19 cellular contexts compared by ENCODE assay signal in genomic region chr3:114427407-114428172, GRCh38.
DNase-seq lines count a peak whose midpoint lies in the region; ATAC-seq and TF ChIP-seq lines count a peak whose summit lies in the region.
"Had no signal": no experiment of that assay in that cellular context is flagged by ENCODE, and none has a peak within 500 bp of the region (broad histone marks: within the 10 kb centered on the region; RNA-seq: fewer than 3 reads in every experiment).

No MANE protein-coding gene starts in this region.

- peak overlapping the region; percentile 90 for H3K27ac Mint-ChIP-seq in activated B cell treated with CpG ODN at 0.5 μM for 24 hours
- H3K27ac Mint-ChIP-seq: CD4-positive, CD25-positive, alpha-beta regulatory T cell; T-helper 2 cell treated with Interferon-gamma antibody and Interleukin-4, amounts not matched to agents 5 μg/mL and 100 μg/mL, for 36 hours had no signal

- CTCF ChIA-PET in activated B cell treated with CpG ODN at 0.5 μM for 24 hours (lab: Charles Lee) = interaction anchor here (1.0 to 1.3 kb wide), 4 partner anchors 9 to 47 kb away, joined by 3 to 7 read pairs (median 3); no protein-coding TSS in a partner anchor

- no peak for TF ChIP-seq CTCF in activated B cell treated with CpG ODN at 0.5 μM for 24 hours (IDR thresholded peaks at IDR 0.05)

- no peaks in the 10 kb centered on the region for H3K27me3 Mint-ChIP-seq in activated B cell treated with CpG ODN at 0.5 μM for 24 hours

- H3K9me3 Mint-ChIP-seq in activated B cell treated with CpG ODN at 0.5 μM for 24 hours = no peaks in the 10 kb centered on the region
- H3K9me3 Mint-ChIP-seq: CD4-positive, CD25-positive, alpha-beta regulatory T cell; T-helper 2 cell treated with Interferon-gamma antibody and Interleukin-4, amounts not matched to agents 5 μg/mL and 100 μg/mL, for 36 hours had no signal

- H3K4me3 Mint-ChIP-seq in activated B cell treated with CpG ODN at 0.5 μM for 24 hours = peak overlapping the region; percentile 55
- H3K4me3 Mint-ChIP-seq: CD4-positive, CD25-positive, alpha-beta regulatory T cell; neural crest cell; T-helper 2 cell treated with Interferon-gamma antibody and Interleukin-4, amounts not matched to agents 5 μg/mL and 100 μg/mL, for 36 hours had no signal

- peaks cover 51% of the 10 kb centered on the region for H3K4me1 Mint-ChIP-seq in activated B cell treated with CpG ODN at 0.5 μM for 24 hours

- DNase-seq in activated B cell treated with CpG ODN at 0.5 μM for 24 hours (no peak), medulla oblongata (ENCODE audit: extremely low spot score) (no peak)
- no peak for DNase-seq in central memory CD4-positive, alpha-beta T cell
- DNase-seq: CD4-positive, CD25-positive, alpha-beta regulatory T cell; DMS79; foreskin keratinocyte; IMR-90; mesenchymal stem cell; NCI-H1694 treated with DMSO at 0.1 percent for 48 hours; NCI-H446; SIG-M5; stimulated activated CD8-positive, alpha-beta memory T cell treated with anti-CD3 and anti-CD28 coated beads, Interleukin-4, amount 100 ng/mL, for 48 hours had no signal

- H3K36me3 Mint-ChIP-seq in activated B cell treated with CpG ODN at 0.5 μM for 24 hours (ENCODE audit: low read depth) = peaks cover 4% of the 10 kb centered on the region
- H3K36me3 Mint-ChIP-seq: CD4-positive, CD25-positive, alpha-beta regulatory T cell had no signal

- POLR2A ChIA-PET in activated B cell treated with CpG ODN at 0.5 μM for 24 hours (lab: Charles Lee) = interaction anchor here (0.8 to 1.9 kb wide), 11 partner anchors 9 to 37 kb away, joined by 3 to 23 read pairs (median 5); no protein-coding TSS in a partner anchor

- intact Hi-C loops in activated B cell treated with CpG ODN at 0.5 μM for 24 hours (cut with micrococcal nuclease) = loop anchor here (1.0 to 2.0 kb wide), 5 partner anchors 9 to 371 kb away; partner anchors contain the start of genes CCDC191 and QTRT2

- ATAC-seq in GM18498 (IDR thresholded peaks at IDR 0.05; ENCODE audit: unreplicated experiment) = peak; percentile 24
- ATAC-seq in GM21360 (IDR thresholded peaks at IDR 0.05; ENCODE audit: unreplicated experiment) = peak; percentile 15
- ATAC-seq in HG03060 (IDR thresholded peaks at IDR 0.05; ENCODE audit: low read depth, unreplicated experiment) = peak; percentile 12
- ATAC-seq in activated B cell treated with CpG ODN at 0.5 μM for 24 hours (ENCODE audit: low read depth) = peak; percentile 55
- ATAC-seq in GM19351 (IDR thresholded peaks at IDR 0.05; ENCODE audit: unreplicated experiment) = no peak
- ATAC-seq in HG03469 (IDR thresholded peaks at IDR 0.05; ENCODE audit: unreplicated experiment) = no peak
- ATAC-seq: foreskin keratinocyte had no signal

Comparison
In these comparisons a context has a peak if more than half of its experiments do, and no peak if none do; other contexts are left out.
1. ATAC-seq: peak in GM18498 (single experiment), GM21360 (single experiment), HG03060 (single experiment) and activated B cell treated with CpG ODN at 0.5 μM for 24 hours (single experiment); none in GM19351 (single experiment) and HG03469 (single experiment).